In genomic region chr1:3346478-3346877, GRCh38 we compare ENCODE assay signal across 18 cellular contexts.
"Had no signal": no experiment of that assay in that cellular context is flagged by ENCODE, and none has a peak within 500 bp of the region (broad histone marks: within the 10 kb centered on the region; RNA-seq: fewer than 3 reads in every experiment).

No MANE protein-coding gene starts in this region.

- H3K36me3 Mint-ChIP-seq: activated naive CD8-positive, alpha-beta T cell treated with anti-CD3 and anti-CD28 coated beads for 36 hours had no signal

- H3K27me3 ChIP-seq: transverse colon, uterus had no signal

- H3K4me3 ChIP-seq: esophagus squamous epithelium, gastrocnemius medialis, transverse colon, uterus had no signal

- H3K4me3 Mint-ChIP-seq: activated naive CD8-positive, alpha-beta T cell treated with anti-CD3 and anti-CD28 coated beads for 36 hours; activated T-cell treated with anti-CD3 and anti-CD28 coated beads, Interleukin-2, amount 50 U/mL, for 4 hours; naive thymus-derived CD4-positive, alpha-beta T cell; T-helper 17 cell had no signal

- DNase-seq: activated CD4-positive, alpha-beta T cell treated with anti-CD3 and anti-CD28 coated beads for 4 hours; activated CD4-positive, alpha-beta T cell treated with anti-CD3 and anti-CD28 coated beads, Interleukin-2, amount 50 U/mL, for 48 hours; activated CD4-positive, CD25-positive, alpha-beta regulatory T cell; activated CD8-positive, alpha-beta memory T cell treated with anti-CD3 and anti-CD28 coated beads, Interleukin-2, amount 50 U/mL, for 48 hours; activated naive CD4-positive, alpha-beta T cell treated with Interleukin-2 at 50 U/mL for 16 hours; activated naive CD8-positive, alpha-beta T cell treated with anti-CD3 and anti-CD28 coated beads for 36 hours; activated T-cell treated with anti-CD3 and anti-CD28 coated beads, Interleukin-2, amount 50 U/mL, for 4 hours; central memory CD4-positive, alpha-beta T cell; esophagus squamous epithelium; gastrocnemius medialis; naive thymus-derived CD4-positive, alpha-beta T cell; stimulated activated CD4-positive, alpha-beta T cell treated with anti-CD3 and anti-CD28 coated beads, Interleukin-12 subunit alpha, Interleukin-12 subunit beta, amount 100 ng/mL, for 4 hours; stimulated activated CD4-positive, alpha-beta T cell treated with anti-CD3 and anti-CD28 coated beads, Interleukin-4, amount 100 ng/mL, for 4 hours; stimulated activated naive CD8-positive, alpha-beta T cell treated with anti-CD3 and anti-CD28 coated beads, Interleukin-15, Interleukin-2, amounts not matched to agents 100 U/mL and 50 U/mL, for 24 hours; T-helper 17 cell; transverse colon; uterus had no signal

- H3K27ac ChIP-seq: esophagus squamous epithelium, gastrocnemius medialis, transverse colon, uterus had no signal

- H3K27me3 Mint-ChIP-seq: activated naive CD8-positive, alpha-beta T cell treated with anti-CD3 and anti-CD28 coated beads for 36 hours had no signal

- H3K27ac Mint-ChIP-seq: activated naive CD8-positive, alpha-beta T cell treated with anti-CD3 and anti-CD28 coated beads for 36 hours; naive thymus-derived CD4-positive, alpha-beta T cell; T-helper 17 cell had no signal

- H3K36me3 ChIP-seq: esophagus squamous epithelium, gastrocnemius medialis, transverse colon, uterus had no signal

- H3K4me1 Mint-ChIP-seq: activated naive CD8-positive, alpha-beta T cell treated with anti-CD3 and anti-CD28 coated beads for 36 hours; naive thymus-derived CD4-positive, alpha-beta T cell; T-helper 17 cell had no signal

- ATAC-seq: activated T-cell treated with anti-CD3 and anti-CD28 coated beads, Interleukin-2, amount 50 U/mL, for 4 hours; gastrocnemius medialis; left lobe of liver; naive thymus-derived CD4-positive, alpha-beta T cell; stimulated activated naive CD8-positive, alpha-beta T cell treated with anti-CD3 and anti-CD28 coated beads, Interleukin-15, Interleukin-2, amounts not matched to agents 100 U/mL and 50 U/mL, for 24 hours; T-helper 17 cell had no signal
